8 cellular contexts compared by ENCODE assay signal in the genomic region with DNA sequence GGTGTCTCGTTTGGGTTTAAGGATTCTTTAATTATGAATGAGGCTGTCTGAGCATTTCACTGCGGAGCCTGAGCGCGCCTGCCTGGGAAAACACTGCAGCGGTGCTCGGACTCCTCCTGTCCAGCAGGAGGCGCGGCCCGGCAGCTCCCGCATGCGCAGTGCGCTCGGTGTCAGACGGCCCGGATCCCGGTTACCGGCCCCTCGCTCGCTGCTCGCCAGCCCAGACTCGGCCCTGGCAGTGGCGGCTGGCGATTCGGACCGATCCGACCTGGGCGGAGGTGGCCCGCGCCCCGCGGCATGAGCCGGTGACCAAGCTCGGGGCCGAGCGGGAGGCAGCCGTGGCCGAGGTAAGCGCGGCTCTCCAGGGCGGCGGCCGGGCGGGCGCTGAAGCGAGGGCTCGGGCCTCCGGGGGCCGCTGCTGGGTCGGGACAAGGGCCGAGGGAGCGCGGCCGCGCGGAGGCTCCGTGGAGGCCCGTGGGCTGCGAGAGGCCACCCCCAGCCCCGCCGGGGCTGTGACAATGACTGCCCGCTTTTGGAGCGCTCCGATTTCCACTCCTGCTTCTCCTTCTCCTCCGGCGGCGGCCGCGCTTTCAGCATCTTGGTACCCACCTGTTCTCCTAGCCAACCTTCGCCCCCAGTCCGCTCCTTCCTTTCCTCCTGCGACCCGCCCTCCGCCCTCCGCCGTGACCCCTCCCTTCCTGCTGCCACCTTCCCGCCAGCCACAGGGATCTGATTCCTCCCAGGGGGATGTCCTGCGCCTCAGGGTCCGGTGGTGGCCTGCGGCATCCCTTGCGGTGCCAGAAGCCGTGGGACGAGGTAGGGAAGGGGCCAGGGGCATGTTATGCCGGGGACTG. TPM values are rescaled to one million over a fixed set of nuclear protein-coding genes. Genes with fewer than 3 reads are reported as not detected.
DNase-seq lines count a peak whose midpoint lies in the region; ATAC-seq and TF ChIP-seq lines count a peak whose summit lies in the region.

EXT2 (plus strand) TSS at position 173 of the 854 bp plus-strand sequence. CDS start 12,035 bp downstream, outside the sequence.

- no peaks in the 10 kb centered on the region for H3K9me3 Mint-ChIP-seq in activated B cell treated with CpG ODN at 0.5 μM for 24 hours

- CTCF ChIA-PET in activated B cell treated with CpG ODN at 0.5 μM for 24 hours (lab: Charles Lee) = interaction anchor here (0.7 to 3.4 kb wide), 6 partner anchors 9 to 436 kb away, joined by 3 to 38 read pairs (median 4); partner anchors contain the start of gene ACCS

- intact Hi-C loops in activated B cell treated with CpG ODN at 0.5 μM for 24 hours (cut with micrococcal nuclease) = loop anchor here (1.0 to 10.0 kb wide), 7 partner anchors 15 to 1009 kb away; partner anchors contain the start of genes ACCS, ALKBH3 and HSD17B12

- peak; percentile 87 for TF ChIP-seq CTCF in AG09309 (IDR thresholded peaks at IDR 0.05; ENCODE audit: control insufficient read depth, insufficient read depth, low read depth, low read length, missing control alignments)
- no peak for TF ChIP-seq CTCF in activated B cell treated with CpG ODN at 0.5 μM for 24 hours (IDR thresholded peaks at IDR 0.05)

- DNase-seq in AG09309 (ENCODE audit: low read depth) = peak; percentile 37
- peak; percentile 76 for DNase-seq in NCI-H2196 treated with DMSO at 0.1 percent for 48 hours (lab: John Stamatoyannopoulos, UW; ENCODE audit: unreplicated experiment)
- peak; percentile 85 for DNase-seq in activated B cell treated with CpG ODN at 0.5 μM for 24 hours
- peak in 59 of 61 donors; percentile 16 to 91 (median 81) for DNase-seq in caudate nucleus (lab: John Stamatoyannopoulos, UW)
- peak; percentile 92 for DNase-seq in islet precursor cell
- DNase-seq in stimulated activated CD4-positive, alpha-beta T cell treated with anti-CD3 and anti-CD28 coated beads, Interleukin-12 subunit alpha, Interleukin-12 subunit beta, amount 100 ng/mL, for 4 hours = peak; percentile 85

- H3K27ac ChIP-seq in caudate nucleus (ENCODE audit: low read depth, low read length) = peak within 1 kb of the TSS; percentile 61

- no peaks in the 10 kb centered on the region for H3K27me3 Mint-ChIP-seq in activated B cell treated with CpG ODN at 0.5 μM for 24 hours

- peak within 1 kb of the TSS; percentile 87 for H3K4me3 Mint-ChIP-seq in activated B cell treated with CpG ODN at 0.5 μM for 24 hours

- H3K27ac Mint-ChIP-seq in activated B cell treated with CpG ODN at 0.5 μM for 24 hours = no peak within 1 kb of the TSS

- peaks cover 24% of the 10 kb centered on the region for H3K4me1 Mint-ChIP-seq in activated B cell treated with CpG ODN at 0.5 μM for 24 hours

- POLR2A ChIA-PET in activated B cell treated with CpG ODN at 0.5 μM for 24 hours (lab: Charles Lee) = interaction anchor here (0.9 to 1.1 kb wide), 2 partner anchors 9 to 14 kb away, joined by 3 read pairs; no protein-coding TSS in a partner anchor

- peaks cover 4% of the 10 kb centered on the region for H3K36me3 Mint-ChIP-seq in activated B cell treated with CpG ODN at 0.5 μM for 24 hours (ENCODE audit: low read depth)

- H3K4me3 ChIP-seq in AG09309 (ENCODE audit: control insufficient read depth, low read depth, low read length) = peak within 1 kb of the TSS; percentile 98

- peak; percentile 93 for ATAC-seq in GM18907 (IDR thresholded peaks at IDR 0.05; ENCODE audit: unreplicated experiment)
- ATAC-seq in HG03139 (IDR thresholded peaks at IDR 0.05; ENCODE audit: unreplicated experiment) = peak; percentile 87
- peak; percentile 94 for ATAC-seq in activated B cell treated with CpG ODN at 0.5 μM for 24 hours (ENCODE audit: low read depth)

RNA-seq across cellular contexts. Expression of gene EXT2, which starts in this region (rescaled TPM):
- total RNA-seq in activated B cell treated with CpG ODN at 0.5 μM for 24 hours = 21.9 and 22.1 TPM in 2 replicates

Comparison
In these comparisons a context has a peak if more than half of its experiments do, and no peak if none do; other contexts are left out.
1. Peak in every context shown above with its lines: DNase-seq, ATAC-seq, H3K4me3 ChIP-seq and H3K27ac ChIP-seq.
2. DNase-seq: peak in every context shown above with its lines; median percentile 92 in islet precursor cell; 85 in activated B cell treated with CpG ODN at 0.5 μM for 24 hours; 85 in stimulated activated CD4-positive, alpha-beta T cell treated with anti-CD3 and anti-CD28 coated beads, Interleukin-12 subunit alpha, Interleukin-12 subunit beta, amount 100 ng/mL, for 4 hours; 81 in caudate nucleus; 76 in NCI-H2196 treated with DMSO at 0.1 percent for 48 hours; 37 in AG09309.